8 cellular contexts compared by ENCODE assay signal in genomic region chr1:78003070-78003751, GRCh38. TPM values are rescaled to one million over a fixed set of nuclear protein-coding genes. Genes with fewer than 3 reads are reported as not detected.
DNase-seq lines count a peak whose midpoint lies in the region; ATAC-seq and TF ChIP-seq lines count a peak whose summit lies in the region.

No MANE protein-coding gene starts in this region.

- no peaks in the 10 kb centered on the region for H3K9me3 Mint-ChIP-seq in endothelial cell (ENCODE audit: unreplicated experiment)

- TF ChIP-seq CTCF in endothelial cell (IDR thresholded peaks at IDR 0.05; ENCODE audit: unreplicated experiment) (no peak), GM13976 (IDR thresholded peaks at IDR 0.05; ENCODE audit: borderline replicate concordance, control extremely low read depth, extremely low read depth, insufficient read depth, missing control alignments) (no peak)

- peaks cover 10% of the 10 kb centered on the region for H3K27me3 Mint-ChIP-seq in endothelial cell (ENCODE audit: unreplicated experiment)

- ATAC-seq in GM18907 (IDR thresholded peaks at IDR 0.05; ENCODE audit: unreplicated experiment), result no peak
- no peak for ATAC-seq in GM19023 (IDR thresholded peaks at IDR 0.05; ENCODE audit: unreplicated experiment)

- DNase-seq in ELR (ENCODE audit: low read depth) (peak; percentile 45), RKO (ENCODE audit: low spot score) (peak; percentile 31), endothelial cell (ENCODE audit: low spot score) (no peak), putamen (ENCODE audit: low spot score) (peak; percentile 58), GM13976 (ENCODE audit: low spot score) (no peak), EL (no peak)

- peak overlapping the region; percentile 42 for H3K27ac Mint-ChIP-seq in endothelial cell (ENCODE audit: unreplicated experiment)

- in situ Hi-C loops in GM13976 (cut with MboI; ENCODE audit: low sequenced_read_pairs, unreplicated experiment), result loop anchor here (10.0 kb wide), 1 partner anchor 622 kb away; the partner anchor contains the start of gene IFI44L

- peaks cover 5% of the 10 kb centered on the region for H3K36me3 Mint-ChIP-seq in endothelial cell (ENCODE audit: low read depth, unreplicated experiment)

- peaks cover 16% of the 10 kb centered on the region for H3K4me1 Mint-ChIP-seq in endothelial cell (ENCODE audit: unreplicated experiment)

- no peak overlapping the region for H3K4me3 Mint-ChIP-seq in endothelial cell (ENCODE audit: unreplicated experiment)

RNA-seq across cellular contexts. Expression of gene DNAJB4, which starts 1.5 kb away (rescaled TPM):
- 22.1 TPM for total RNA-seq in endothelial cell (ENCODE audit: unreplicated experiment)

RNA-seq across cellular contexts. Expression of gene FUBP1, which starts 24.3 kb away (rescaled TPM):
- 148 TPM for total RNA-seq in endothelial cell (ENCODE audit: unreplicated experiment)

RNA-seq across cellular contexts. Expression of gene GIPC2, which starts 42.6 kb away (rescaled TPM):
- 2.9 TPM for total RNA-seq in endothelial cell (ENCODE audit: unreplicated experiment)

Comparison
In these comparisons a context has a peak if more than half of its experiments do, and no peak if none do; other contexts are left out.
1. DNase-seq: peak in ELR (single experiment), RKO (single experiment) and putamen (single experiment); none in endothelial cell (single experiment), GM13976 (single experiment) and EL (single experiment).